ENCODE assay signal across 2 cellular contexts in genomic region chr7:6011541-6011940, GRCh38.
TF ChIP-seq lines count a peak whose summit lies in the region.

No MANE protein-coding gene starts in this region.

TF ChIP-seq in A549, 52 proteins besides CTCF, POLR2A, EP300 and RAD21:
- TF ChIP-seq CBX2 (IDR thresholded peaks at IDR 0.05; ENCODE audit: borderline replicate concordance, low read depth) (no peak), ZSCAN20 (CRISPR knock-in tag; IDR thresholded peaks at IDR 0.05) (no peak), TP53 (CRISPR knock-in tag; IDR thresholded peaks at IDR 0.05) (no peak), ZFP36 (IDR thresholded peaks at IDR 0.05; ENCODE audit: borderline replicate concordance, partially characterized antibody) (no peak)

TF ChIP-seq in GM23338, 12 proteins besides CTCF, POLR2A, EP300 and RAD21:
- TF ChIP-seq ETS1 (IDR thresholded peaks at IDR 0.05) (no peak), EZH2 (IDR thresholded peaks at IDR 0.05; ENCODE audit: low read depth, unreplicated experiment) (no peak), STAT1 (IDR thresholded peaks at IDR 0.05; ENCODE audit: unreplicated experiment) (no peak), ZNF331 (CRISPR knock-in tag; IDR thresholded peaks at IDR 0.05; ENCODE audit: low read depth) (no peak), REST (IDR thresholded peaks at IDR 0.05; ENCODE audit: unreplicated experiment) (no peak), ZNF114 (CRISPR knock-in tag; IDR thresholded peaks at IDR 0.05) (no peak), POLR2AphosphoS5 (IDR thresholded peaks at IDR 0.05; ENCODE audit: low read depth) (no peak), NANOG (IDR thresholded peaks at IDR 0.05; ENCODE audit: borderline replicate concordance) (no peak)
